ENCODE assay signal across 14 cellular contexts in the genomic region with DNA sequence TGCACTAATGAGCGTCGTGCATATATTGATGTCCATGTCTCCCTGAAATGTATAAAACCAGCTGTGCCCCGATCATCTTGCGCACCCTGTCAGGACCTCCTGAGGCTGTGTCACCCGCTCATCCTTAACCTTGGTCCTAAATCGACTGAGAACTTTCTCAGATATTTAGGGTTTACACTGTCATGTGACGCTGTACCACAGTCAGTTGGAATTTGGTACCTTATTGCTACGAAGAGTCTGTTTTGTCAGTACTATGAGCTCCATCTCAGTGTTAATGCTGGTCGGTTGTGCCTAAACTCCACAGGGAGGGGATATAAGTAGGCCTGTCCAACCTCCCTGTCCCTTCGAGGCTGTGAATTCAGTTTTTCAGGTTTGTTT. TPM values are rescaled to one million over a fixed set of nuclear protein-coding genes. Genes with fewer than 3 reads are reported as not detected.
DNase-seq lines count a peak whose midpoint lies in the region; ATAC-seq and TF ChIP-seq lines count a peak whose summit lies in the region.
"Had no signal": no experiment of that assay in that cellular context is flagged by ENCODE, and none has a peak within 500 bp of the region (broad histone marks: within the 10 kb centered on the region; RNA-seq: fewer than 3 reads in every experiment).

No MANE protein-coding gene starts in this region.

- H3K27me3 ChIP-seq in GM23338 (ENCODE audit: insufficient read depth): no peaks in the 10 kb centered on the region
- H3K27me3 ChIP-seq in neural progenitor cell: no peaks in the 10 kb centered on the region
- H3K27me3 ChIP-seq: foreskin keratinocyte, SJSA1, tibial artery had no signal

- intact Hi-C loops in activated T-helper 2 cell treated with anti-CD3 and anti-CD28 coated beads, Interferon-gamma antibody, Interleukin-2, Interleukin-4, amounts not matched to agents 10 μg/mL and 5 μg/mL and 100 μg/mL, durations not matched to agents 14 hours and 24 hours and 36 hours (cut with micrococcal nuclease): no loop called here

- no peak for DNase-seq in GM23338 (ENCODE audit: low spot score)
- DNase-seq in activated T-helper 2 cell treated with anti-CD3 and anti-CD28 coated beads, Interferon-gamma antibody, Interleukin-2, Interleukin-4, amounts not matched to agents 10 μg/mL and 5 μg/mL and 100 μg/mL, durations not matched to agents 14 hours and 24 hours and 36 hours (ENCODE audit: low spot score): no peak
- peak; percentile 24 for DNase-seq in neural progenitor cell (ENCODE audit: low spot score)
- DNase-seq in UCSD-AML1 (lab: John Stamatoyannopoulos, UW; ENCODE audit: unreplicated experiment): no peak
- DNase-seq in retina: no peak
- DNase-seq: activated CD4-positive, alpha-beta T cell treated with anti-CD3 and anti-CD28 coated beads for 48 hours; foreskin keratinocyte; NCI-H1092 treated with DMSO at 0.1 percent for 48 hours; NCI-H524 treated with DMSO at 0.1 percent for 48 hours; tibial artery had no signal

- peaks cover 12% of the 10 kb centered on the region for H3K79me2 ChIP-seq in GM23338 (replicated peaks; ENCODE audit: insufficient read depth)
- peaks cover 3% of the 10 kb centered on the region for H3K79me2 ChIP-seq in neural progenitor cell (ENCODE audit: low read depth)

- H3K9me3 Mint-ChIP-seq in GM23338: peaks cover 7% of the 10 kb centered on the region
- H3K9me3 Mint-ChIP-seq in activated T-helper 2 cell treated with anti-CD3 and anti-CD28 coated beads, Interferon-gamma antibody, Interleukin-2, Interleukin-4, amounts not matched to agents 10 μg/mL and 5 μg/mL and 100 μg/mL, durations not matched to agents 14 hours and 24 hours and 36 hours: no peaks in the 10 kb centered on the region
- H3K9me3 Mint-ChIP-seq in neural progenitor cell: peaks cover 16% of the 10 kb centered on the region
- H3K9me3 Mint-ChIP-seq: dendritic cell treated with granulocyte-macrophage colony-stimulating factor and Interleukin-4, amounts not matched to agents 40 ng/mL and 50 ng/mL, for 4 days had no signal

- H4K20me1 ChIP-seq in GM23338 (replicated peaks; ENCODE audit: insufficient read depth): no peaks in the 10 kb centered on the region
- no peaks in the 10 kb centered on the region for H4K20me1 ChIP-seq in neural progenitor cell (ENCODE audit: low read depth)

- no peak for TF ChIP-seq CTCF in GM23338 (conservative IDR thresholded peaks at IDR 0.05; ENCODE audit: low read depth in 2 of 2)
- no peak for TF ChIP-seq CTCF in neural progenitor cell (IDR thresholded peaks at IDR 0.05)

- peaks cover 26% of the 10 kb centered on the region for H3F3A ChIP-seq in GM23338 (replicated peaks; ENCODE audit: low read depth)
- peaks cover 38% of the 10 kb centered on the region for H3F3A ChIP-seq in neural progenitor cell (ENCODE audit: low read depth)

- peaks cover 61% of the 10 kb centered on the region for H3K4me1 Mint-ChIP-seq in GM23338
- H3K4me1 Mint-ChIP-seq in activated T-helper 2 cell treated with anti-CD3 and anti-CD28 coated beads, Interferon-gamma antibody, Interleukin-2, Interleukin-4, amounts not matched to agents 10 μg/mL and 5 μg/mL and 100 μg/mL, durations not matched to agents 14 hours and 24 hours and 36 hours (ENCODE audit: low read depth): peaks cover 24% of the 10 kb centered on the region
- H3K4me1 Mint-ChIP-seq in neural progenitor cell: peaks cover 44% of the 10 kb centered on the region

- H3K36me3 ChIP-seq in GM23338 (ENCODE audit: insufficient read depth) (no peaks in the 10 kb centered on the region), neural progenitor cell (no peaks in the 10 kb centered on the region)
- H3K36me3 ChIP-seq: SJSA1, tibial artery had no signal

- H3K27me3 Mint-ChIP-seq in GM23338 (ENCODE audit: insufficient read depth, low read depth, poor library complexity) (peaks cover 42% of the 10 kb centered on the region), neural progenitor cell (ENCODE audit: insufficient read depth, low read depth) (peaks cover 5% of the 10 kb centered on the region)
- H3K27me3 Mint-ChIP-seq in activated T-helper 2 cell treated with anti-CD3 and anti-CD28 coated beads, Interferon-gamma antibody, Interleukin-2, Interleukin-4, amounts not matched to agents 10 μg/mL and 5 μg/mL and 100 μg/mL, durations not matched to agents 14 hours and 24 hours and 36 hours (ENCODE audit: low read depth): peaks cover 3% of the 10 kb centered on the region

- H3K27ac ChIP-seq in GM23338 (ENCODE audit: low read depth): peak overlapping the region; percentile 90
- peak overlapping the region; percentile 82 for H3K27ac ChIP-seq in neural progenitor cell
- H3K27ac ChIP-seq: foreskin keratinocyte, SJSA1 had no signal

- H3K27ac Mint-ChIP-seq in GM23338 (peak overlapping the region; percentile 90), neural progenitor cell (peak overlapping the region; percentile 16)
- H3K27ac Mint-ChIP-seq in activated T-helper 2 cell treated with anti-CD3 and anti-CD28 coated beads, Interferon-gamma antibody, Interleukin-2, Interleukin-4, amounts not matched to agents 10 μg/mL and 5 μg/mL and 100 μg/mL, durations not matched to agents 14 hours and 24 hours and 36 hours: peak overlapping the region; percentile 10
- H3K27ac Mint-ChIP-seq: dendritic cell treated with granulocyte-macrophage colony-stimulating factor and Interleukin-4, amounts not matched to agents 40 ng/mL and 50 ng/mL, for 4 days had no signal

- H3K9me3 ChIP-seq in neural progenitor cell (ENCODE audit: low read depth): no peaks in the 10 kb centered on the region
- H3K9me3 ChIP-seq: SJSA1, tibial artery had no signal

- H3K36me3 Mint-ChIP-seq in GM23338 (ENCODE audit: low read depth) (peaks cover 16% of the 10 kb centered on the region), neural progenitor cell (no peaks in the 10 kb centered on the region)
- peaks cover 21% of the 10 kb centered on the region for H3K36me3 Mint-ChIP-seq in activated T-helper 2 cell treated with anti-CD3 and anti-CD28 coated beads, Interferon-gamma antibody, Interleukin-2, Interleukin-4, amounts not matched to agents 10 μg/mL and 5 μg/mL and 100 μg/mL, durations not matched to agents 14 hours and 24 hours and 36 hours (ENCODE audit: low read depth)

- ATAC-seq in GM23338 (no peak), GM19463 (IDR thresholded peaks at IDR 0.05; ENCODE audit: unreplicated experiment) (no peak)
- ATAC-seq: foreskin keratinocyte had no signal

- H3K4me2 ChIP-seq in GM23338 (peak overlapping the region; percentile 66), neural progenitor cell (peak overlapping the region; percentile 63)

- H3K9ac ChIP-seq in neural progenitor cell: no peak overlapping the region

- peaks cover 65% of the 10 kb centered on the region for H3K4me1 ChIP-seq in GM23338 (ENCODE audit: insufficient read depth)
- peaks cover 34% of the 10 kb centered on the region for H3K4me1 ChIP-seq in neural progenitor cell

- H3K9me2 ChIP-seq in GM23338 (ENCODE audit: insufficient read depth): no peaks in the 10 kb centered on the region

- H3K4me3 Mint-ChIP-seq in GM23338: peak overlapping the region; percentile 56
- H3K4me3 Mint-ChIP-seq in activated T-helper 2 cell treated with anti-CD3 and anti-CD28 coated beads, Interferon-gamma antibody, Interleukin-2, Interleukin-4, amounts not matched to agents 10 μg/mL and 5 μg/mL and 100 μg/mL, durations not matched to agents 14 hours and 24 hours and 36 hours (ENCODE audit: low read depth): no peak overlapping the region
- H3K4me3 Mint-ChIP-seq in neural progenitor cell: peak overlapping the region; percentile 60
- H3K4me3 Mint-ChIP-seq: dendritic cell treated with granulocyte-macrophage colony-stimulating factor and Interleukin-4, amounts not matched to agents 40 ng/mL and 50 ng/mL, for 4 days had no signal

- H3K4me3 ChIP-seq in GM23338: no peak overlapping the region; the same call in 1 of the 2 replicates
- H3K4me3 ChIP-seq in neural progenitor cell: no peak overlapping the region
- H3K4me3 ChIP-seq: SJSA1, tibial artery had no signal

- H2AFZ ChIP-seq in GM23338 (no peak overlapping the region), neural progenitor cell (replicated peaks) (no peak overlapping the region)

RNA-seq across cellular contexts. Expression of gene IFITM2, which starts 1.8 kb away (rescaled TPM):
- 57.3 and 91.2 TPM in 2 replicates for total RNA-seq in GM23338 (2014; rRNA removed; shearing (Covaris generic))
- 857 and 906 TPM in 2 replicates for polyA plus RNA-seq in GM23338 (2016; fragmentation: Nextera tagmentation; extraction: Ambion mirVana)
- total RNA-seq in activated T-helper 2 cell treated with anti-CD3 and anti-CD28 coated beads, Interferon-gamma antibody, Interleukin-2, Interleukin-4, amounts not matched to agents 10 μg/mL and 5 μg/mL and 100 μg/mL, durations not matched to agents 14 hours and 24 hours and 36 hours: 680 and 689 TPM in 2 replicates
- 10.5 and 63.9 TPM in 2 replicates for total RNA-seq in neural progenitor cell (ENCODE audit: low replicate concordance)

RNA-seq across cellular contexts. Expression of gene IFITM5, which starts 6.5 kb away (rescaled TPM):
- not detected in 2 replicates for total RNA-seq in GM23338 (2014; rRNA removed; shearing (Covaris generic))
- 0.42 TPM in 1 of 2 replicates, not detected in the other for polyA plus RNA-seq in GM23338 (2016; fragmentation: Nextera tagmentation; extraction: Ambion mirVana)
- not detected in 2 replicates for total RNA-seq in activated T-helper 2 cell treated with anti-CD3 and anti-CD28 coated beads, Interferon-gamma antibody, Interleukin-2, Interleukin-4, amounts not matched to agents 10 μg/mL and 5 μg/mL and 100 μg/mL, durations not matched to agents 14 hours and 24 hours and 36 hours
- total RNA-seq in neural progenitor cell (ENCODE audit: low replicate concordance): not detected in 2 replicates
- total RNA-seq: foreskin keratinocyte, lower leg skin, SJSA1 had no signal
- polyA plus RNA-seq: foreskin keratinocyte had no signal

RNA-seq across cellular contexts. Expression of gene IFITM1, which starts 8.0 kb away (rescaled TPM):
- total RNA-seq in GM23338 (2014; rRNA removed; shearing (Covaris generic)): 396 and 409 TPM in 2 replicates
- 1,180 and 1,194 TPM in 2 replicates for polyA plus RNA-seq in GM23338 (2016; fragmentation: Nextera tagmentation; extraction: Ambion mirVana)
- total RNA-seq in activated T-helper 2 cell treated with anti-CD3 and anti-CD28 coated beads, Interferon-gamma antibody, Interleukin-2, Interleukin-4, amounts not matched to agents 10 μg/mL and 5 μg/mL and 100 μg/mL, durations not matched to agents 14 hours and 24 hours and 36 hours: 256 and 260 TPM in 2 replicates
- 13.3 and 48.6 TPM in 2 replicates for total RNA-seq in neural progenitor cell (ENCODE audit: low replicate concordance)

RNA-seq across cellular contexts. Expression of gene IFITM3, which starts 14.8 kb away (rescaled TPM):
- total RNA-seq in GM23338 (2014; rRNA removed; shearing (Covaris generic)): 72.4 and 82.3 TPM in 2 replicates
- 829 and 840 TPM in 2 replicates for polyA plus RNA-seq in GM23338 (2016; fragmentation: Nextera tagmentation; extraction: Ambion mirVana)
- total RNA-seq in activated T-helper 2 cell treated with anti-CD3 and anti-CD28 coated beads, Interferon-gamma antibody, Interleukin-2, Interleukin-4, amounts not matched to agents 10 μg/mL and 5 μg/mL and 100 μg/mL, durations not matched to agents 14 hours and 24 hours and 36 hours: 3.5 and 3.7 TPM in 2 replicates
- 19.8 and 61.7 TPM in 2 replicates for total RNA-seq in neural progenitor cell (ENCODE audit: low replicate concordance)

RNA-seq across cellular contexts. Expression of gene PGGHG, which starts 16.9 kb away (rescaled TPM):
- 45.4 and 55.8 TPM in 2 replicates for total RNA-seq in GM23338 (2014; rRNA removed; shearing (Covaris generic))
- 18.1 and 24.9 TPM in 2 replicates for polyA plus RNA-seq in GM23338 (2016; fragmentation: Nextera tagmentation; extraction: Ambion mirVana)
- total RNA-seq in activated T-helper 2 cell treated with anti-CD3 and anti-CD28 coated beads, Interferon-gamma antibody, Interleukin-2, Interleukin-4, amounts not matched to agents 10 μg/mL and 5 μg/mL and 100 μg/mL, durations not matched to agents 14 hours and 24 hours and 36 hours: 62.0 and 62.8 TPM in 2 replicates
- 20.5 and 44.4 TPM in 2 replicates for total RNA-seq in neural progenitor cell (ENCODE audit: low replicate concordance)

Comparison
In these comparisons a context has a peak if more than half of its experiments do, and no peak if none do; other contexts are left out.
1. H3K27ac Mint-ChIP-seq: peak in every context shown above with its lines; median percentile 90 in GM23338; 16 in neural progenitor cell; 10 in activated T-helper 2 cell treated with anti-CD3 and anti-CD28 coated beads, Interferon-gamma antibody, Interleukin-2, Interleukin-4, amounts not matched to agents 10 μg/mL and 5 μg/mL and 100 μg/mL, durations not matched to agents 14 hours and 24 hours and 36 hours.